In the genomic region with DNA sequence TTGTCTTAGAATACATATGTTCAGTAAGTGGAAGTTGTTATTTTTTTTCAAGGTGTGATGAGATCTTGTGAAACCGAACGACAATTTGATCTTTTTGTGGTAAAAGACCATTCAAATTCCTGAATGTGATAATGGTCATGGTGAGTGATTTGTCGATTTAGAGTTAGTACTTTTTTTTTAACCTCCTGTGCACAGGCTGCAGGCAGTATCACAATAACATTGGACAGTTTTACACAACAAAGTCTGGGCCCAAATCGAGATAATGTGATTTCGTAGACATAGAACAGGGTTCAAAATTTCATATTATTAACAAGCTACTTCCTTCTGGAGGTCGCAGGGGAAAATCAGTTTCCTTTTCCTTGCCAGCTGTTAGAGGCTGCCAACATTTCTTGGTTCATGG, we compare ENCODE assay signal across 36 cellular contexts. TPM values are rescaled to one million over a fixed set of nuclear protein-coding genes. Genes with fewer than 3 reads are reported as not detected.
"Had no signal": no experiment of that assay in that cellular context is flagged by ENCODE, and none has a peak within 500 bp of the region (broad histone marks: within the 10 kb centered on the region; RNA-seq: fewer than 3 reads in every experiment).

No MANE protein-coding gene starts in this region.

- H3K4me3 ChIP-seq: MG63 had no signal

- H3K9ac ChIP-seq: KMS-11 had no signal

- DNase-seq: Karpas-422, Kasumi-1, MG63, MM.1S, MV-4-11, NCI-H1048, NCI-H1092, NCI-H1092 treated with DMSO at 0.1 percent for 48 hours, NCI-H1105, NCI-H1105 treated with DMSO at 0.1 percent for 48 hours, NCI-H1417, NCI-H1417 treated with DMSO at 0.1 percent for 48 hours, NCI-H1436, NCI-H1436 treated with DMSO at 0.1 percent for 48 hours, NCI-H146, NCI-H1694, NCI-H1694 treated with DMSO at 0.1 percent for 48 hours, NCI-H187, NCI-H187 treated with DMSO at 0.1 percent for 48 hours, NCI-H1930, NCI-H2029, NCI-H2029 treated with DMSO at 0.1 percent for 48 hours, NCI-H2081, NCI-H2081 treated with DMSO at 0.1 percent for 48 hours, NCI-H2107, NCI-H2171, NCI-H2171 treated with DMSO at 0.1 percent for 48 hours, NCI-H2227 treated with DMSO at 0.1 percent for 48 hours, NCI-H226, NCI-H345, NCI-H446, NCI-H446 treated with DMSO at 0.1 percent for 48 hours, NCI-H510A had no signal

- H3K36me3 ChIP-seq: MG63 had no signal

- H3K27ac ChIP-seq: KMS-11 had no signal

- H3K9me3 ChIP-seq: MG63 had no signal

- H3K4me2 ChIP-seq: KMS-11 had no signal

- H3K27me3 ChIP-seq: MG63 had no signal

RNA-seq across cellular contexts. Expression of a gene that starts 48.6 kb away (rescaled TPM):
- total RNA-seq: LHCN-M2, NCI-H460 had no signal
